9 cellular contexts compared by ENCODE assay signal in genomic region chr15:43977072-43977884, GRCh38.
DNase-seq lines count a peak whose midpoint lies in the region; ATAC-seq, FAIRE-seq and TF ChIP-seq lines count a peak whose summit lies in the region.
"Had no signal": no experiment of that assay in that cellular context is flagged by ENCODE, and none has a peak within 500 bp of the region (broad histone marks: within the 10 kb centered on the region; RNA-seq: fewer than 3 reads in every experiment).

No MANE protein-coding gene starts in this region.

- no peak overlapping the region for H3K27ac Mint-ChIP-seq in activated CD4-positive, alpha-beta memory T cell treated with anti-CD3 and anti-CD28 coated beads for 36 hours
- H3K27ac Mint-ChIP-seq in naive B cell = no peak overlapping the region

- no peak overlapping the region for H3K4me3 ChIP-seq in lower leg skin (ENCODE audit: low read depth, poor library complexity, severe bottlenecking)
- H3K4me3 ChIP-seq: stomach had no signal

- CTCF ChIA-PET in activated CD4-positive, alpha-beta memory T cell treated with anti-CD3 and anti-CD28 coated beads for 36 hours (lab: Charles Lee) = no interaction called here

- H3K36me3 Mint-ChIP-seq in activated CD4-positive, alpha-beta memory T cell treated with anti-CD3 and anti-CD28 coated beads for 36 hours = peaks cover 3% of the 10 kb centered on the region
- H3K36me3 Mint-ChIP-seq in naive B cell = peaks cover 0 to 8% of the 10 kb centered on the region in 2 donors

- H3K27me3 Mint-ChIP-seq in activated CD4-positive, alpha-beta memory T cell treated with anti-CD3 and anti-CD28 coated beads for 36 hours = peaks cover 11% of the 10 kb centered on the region
- peaks cover 8 to 41% (median 19%) of the 10 kb centered on the region in 3 donors for H3K27me3 Mint-ChIP-seq in naive B cell

- intact Hi-C loops in activated CD4-positive, alpha-beta memory T cell treated with anti-CD3 and anti-CD28 coated beads for 36 hours (cut with micrococcal nuclease) = loop anchor here (1.0 kb wide), 1 partner anchor 23 kb away; no protein-coding TSS in a partner anchor
- intact Hi-C loops in lower leg skin (cut with DNase I; ENCODE audit: low total_unique reads) (no loop called here), cardiac septum (cut with DNase I) (loop anchor here (5.0 kb wide), 1 partner anchor 65 kb away; no protein-coding TSS in a partner anchor)

- POLR2A ChIA-PET in activated CD4-positive, alpha-beta memory T cell treated with anti-CD3 and anti-CD28 coated beads for 36 hours (lab: Charles Lee) = no interaction called here

- ATAC-seq in HG02885 (IDR thresholded peaks at IDR 0.05; ENCODE audit: poor library complexity, unreplicated experiment) (peak; percentile 82), naive B cell (ENCODE audit: low read depth in 2 of 2) (peak; percentile 36 to 49)

- TF ChIP-seq CTCF in lower leg skin (IDR thresholded peaks at IDR 0.05) = no peak

- H3K9me3 Mint-ChIP-seq in activated CD4-positive, alpha-beta memory T cell treated with anti-CD3 and anti-CD28 coated beads for 36 hours = peaks cover 7% of the 10 kb centered on the region
- H3K9me3 Mint-ChIP-seq in naive B cell = peaks cover 5 to 14% (median 10%) of the 10 kb centered on the region in 7 donors

- WGBS in lower leg skin, 2 donors = 75 to 84% methylated on average over 5 of the region's 5 CpGs

- DNase-seq in GM12892 (ENCODE audit: insufficient read length) = no peak
- peak; percentile 83 for DNase-seq in activated CD4-positive, alpha-beta memory T cell treated with anti-CD3 and anti-CD28 coated beads for 36 hours
- DNase-seq in naive B cell = no peak
- DNase-seq in lower leg skin (ENCODE audit: low spot score in 2 of 2) = no peak
- DNase-seq in NCI-H1694 treated with DMSO at 0.1 percent for 48 hours (lab: John Stamatoyannopoulos, UW) = no peak
- DNase-seq in cardiac septum (ENCODE audit: low spot score) = no peak
- no peak for DNase-seq in globus pallidus (ENCODE audit: low spot score)
- DNase-seq: stomach had no signal

- H3K4me3 Mint-ChIP-seq in activated CD4-positive, alpha-beta memory T cell treated with anti-CD3 and anti-CD28 coated beads for 36 hours = no peak overlapping the region
- H3K4me3 Mint-ChIP-seq in naive B cell = no peak overlapping the region

- peak; percentile 62 for FAIRE-seq in GM12892 (lab: Jason Lieb, UNC)

- TF ChIP-seq POLR2A in GM12892 (IDR thresholded peaks at IDR 0.05; ENCODE audit: low read depth, low read length) = no peak
- TF ChIP-seq POLR2A in lower leg skin (IDR thresholded peaks at IDR 0.05) = no peak

- H3K4me1 Mint-ChIP-seq in activated CD4-positive, alpha-beta memory T cell treated with anti-CD3 and anti-CD28 coated beads for 36 hours (ENCODE audit: low read depth) = peaks cover 22% of the 10 kb centered on the region
- no peaks in the 10 kb centered on the region for H3K4me1 Mint-ChIP-seq in naive B cell
